1 cellular context compared by ENCODE assay signal in the genomic region with DNA sequence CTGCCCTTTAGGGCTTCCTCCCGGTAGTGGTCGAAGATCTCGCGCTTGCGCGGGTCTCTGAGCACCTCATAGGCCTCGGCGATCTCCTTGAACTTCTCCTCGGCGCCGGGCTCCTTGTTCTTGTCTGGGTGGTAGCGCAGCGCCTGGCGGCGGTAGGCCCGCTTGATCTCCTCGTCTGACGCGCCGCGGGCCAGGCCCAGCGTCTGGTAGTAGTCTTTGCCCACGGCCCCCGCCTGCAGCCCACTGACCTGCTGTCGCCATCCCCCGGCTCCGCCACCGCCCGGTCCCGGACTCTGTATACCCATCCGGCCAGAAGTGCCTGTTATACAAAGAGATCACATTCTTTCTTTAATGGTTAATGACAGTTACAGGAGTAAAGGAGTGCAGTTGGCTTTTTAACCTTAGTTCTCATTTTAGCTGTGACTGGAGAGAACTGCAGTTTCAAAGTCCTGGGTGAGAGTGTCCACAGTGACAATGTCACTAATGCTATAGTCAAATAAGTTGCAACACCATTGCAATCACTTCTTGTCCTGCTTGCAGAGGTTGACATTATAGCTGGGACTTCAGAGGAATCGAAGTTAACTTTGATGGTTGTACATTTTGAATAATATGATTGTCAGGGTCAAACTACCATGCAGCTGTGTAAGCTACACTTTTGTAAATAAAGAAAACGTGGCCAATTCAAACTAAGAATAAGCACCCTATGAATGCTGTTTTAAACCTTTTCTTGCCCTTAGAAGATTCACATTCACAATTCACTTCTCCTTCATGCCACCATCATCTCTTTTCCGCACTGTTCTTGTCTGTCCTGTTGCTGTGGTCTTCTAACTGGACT.
A peak's percentile ranks its signal among the peaks of the same experiment; 100 is the strongest.
TF ChIP-seq lines count a peak whose summit lies in the region.

No MANE protein-coding gene starts in this region.

TF ChIP-seq in HepG2, 621 proteins besides CTCF, POLR2A, EP300 and RAD21 (continued from another document):
- TF ChIP-seq HES4 (CRISPR knock-in tag; IDR thresholded peaks at IDR 0.05; ENCODE audit: borderline replicate concordance) (no peak), CHCHD3 (CRISPR knock-in tag; IDR thresholded peaks at IDR 0.05) (no peak), MIER3 (CRISPR knock-in tag; IDR thresholded peaks at IDR 0.05; ENCODE audit: borderline replicate concordance) (peak; percentile 89; the same call in 1 of the 2 replicates), CBX5 (CRISPR knock-in tag; IDR thresholded peaks at IDR 0.05; ENCODE audit: borderline replicate concordance) (no peak), ZNF382 (CRISPR knock-in tag; IDR thresholded peaks at IDR 0.05; ENCODE audit: borderline replicate concordance) (no peak), ZMAT3 (CRISPR knock-in tag; conservative IDR thresholded peaks at IDR 0.05) (no peak; the same call in 1 of the 2 replicates), FOXK2 (IDR thresholded peaks at IDR 0.05) (peak; percentile 85), NCOA5 (CRISPR knock-in tag; IDR thresholded peaks at IDR 0.05) (no peak), JARID2 (CRISPR knock-in tag; IDR thresholded peaks at IDR 0.05; ENCODE audit: insufficient replicate concordance) (no peak), ARNT2 (CRISPR knock-in tag; IDR thresholded peaks at IDR 0.05; ENCODE audit: low read depth) (0 out of 2 replicates have a peak, but pooled peaks have one; percentile 40), ZBTB1 (CRISPR knock-in tag; IDR thresholded peaks at IDR 0.05; ENCODE audit: borderline replicate concordance) (no peak), ZNF619 (CRISPR knock-in tag; IDR thresholded peaks at IDR 0.05) (no peak), RBM22 (optimal IDR thresholded peaks at IDR 0.05; ENCODE audit: low read length) (no peak), ZBTB38 (CRISPR knock-in tag; IDR thresholded peaks at IDR 0.05) (peak; percentile 88; the same call in 1 of the 2 replicates), POLR2AphosphoS5 (IDR thresholded peaks at IDR 0.05; ENCODE audit: low read depth, low read length) (no peak), ZNF567 (CRISPR knock-in tag; IDR thresholded peaks at IDR 0.05; ENCODE audit: borderline replicate concordance) (no peak), HCFC1 (IDR thresholded peaks at IDR 0.05; ENCODE audit: low read depth, low read length) (no peak), ZNF24 (IDR thresholded peaks at IDR 0.05) (0 out of 2 replicates have a peak, but pooled peaks have one; percentile 27), SPEN (CRISPR knock-in tag; IDR thresholded peaks at IDR 0.05; ENCODE audit: low read depth) (peak; percentile 60; the same call in 1 of the 2 replicates), ZNF614 (CRISPR knock-in tag; IDR thresholded peaks at IDR 0.05; ENCODE audit: borderline replicate concordance) (peak; percentile 58; the same call in 1 of the 2 replicates), ZNF136 (CRISPR knock-in tag; IDR thresholded peaks at IDR 0.05; ENCODE audit: low read depth) (no peak), PITX1 (CRISPR knock-in tag; IDR thresholded peaks at IDR 0.05) (peak; percentile 88), MIER2 (CRISPR knock-in tag; IDR thresholded peaks at IDR 0.05) (peak; percentile 65; the same call in 1 of the 2 replicates), ZNF337 (CRISPR knock-in tag; IDR thresholded peaks at IDR 0.05; ENCODE audit: borderline replicate concordance, low read depth) (no peak), TBX2 (CRISPR knock-in tag; IDR thresholded peaks at IDR 0.05; ENCODE audit: borderline replicate concordance) (peak; percentile 84; the same call in 1 of the 2 replicates), ZNF34 (CRISPR knock-in tag; IDR thresholded peaks at IDR 0.05; ENCODE audit: borderline replicate concordance) (no peak), CREB1 (IDR thresholded peaks at IDR 0.05) (no peak), CREB1 (CRISPR knock-in tag; IDR thresholded peaks at IDR 0.05) (peak; percentile 76), ZNF572 (CRISPR knock-in tag; IDR thresholded peaks at IDR 0.05) (no peak), HOXD1 (CRISPR knock-in tag; IDR thresholded peaks at IDR 0.05) (0 out of 2 replicates have a peak, but pooled peaks have one; percentile 53), RFXAP (CRISPR knock-in tag; IDR thresholded peaks at IDR 0.05; ENCODE audit: borderline replicate concordance) (no peak)
- TF ChIP-seq, protein P1, sequence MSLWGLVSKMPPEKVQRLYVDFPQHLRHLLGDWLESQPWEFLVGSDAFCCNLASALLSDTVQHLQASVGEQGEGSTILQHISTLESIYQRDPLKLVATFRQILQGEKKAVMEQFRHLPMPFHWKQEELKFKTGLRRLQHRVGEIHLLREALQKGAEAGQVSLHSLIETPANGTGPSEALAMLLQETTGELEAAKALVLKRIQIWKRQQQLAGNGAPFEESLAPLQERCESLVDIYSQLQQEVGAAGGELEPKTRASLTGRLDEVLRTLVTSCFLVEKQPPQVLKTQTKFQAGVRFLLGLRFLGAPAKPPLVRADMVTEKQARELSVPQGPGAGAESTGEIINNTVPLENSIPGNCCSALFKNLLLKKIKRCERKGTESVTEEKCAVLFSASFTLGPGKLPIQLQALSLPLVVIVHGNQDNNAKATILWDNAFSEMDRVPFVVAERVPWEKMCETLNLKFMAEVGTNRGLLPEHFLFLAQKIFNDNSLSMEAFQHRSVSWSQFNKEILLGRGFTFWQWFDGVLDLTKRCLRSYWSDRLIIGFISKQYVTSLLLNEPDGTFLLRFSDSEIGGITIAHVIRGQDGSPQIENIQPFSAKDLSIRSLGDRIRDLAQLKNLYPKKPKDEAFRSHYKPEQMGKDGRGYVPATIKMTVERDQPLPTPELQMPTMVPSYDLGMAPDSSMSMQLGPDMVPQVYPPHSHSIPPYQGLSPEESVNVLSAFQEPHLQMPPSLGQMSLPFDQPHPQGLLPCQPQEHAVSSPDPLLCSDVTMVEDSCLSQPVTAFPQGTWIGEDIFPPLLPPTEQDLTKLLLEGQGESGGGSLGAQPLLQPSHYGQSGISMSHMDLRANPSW (CRISPR knock-in tag; IDR thresholded peaks at IDR 0.05; ENCODE audit: borderline replicate concordance): no peak
- TF ChIP-seq, protein P2, sequence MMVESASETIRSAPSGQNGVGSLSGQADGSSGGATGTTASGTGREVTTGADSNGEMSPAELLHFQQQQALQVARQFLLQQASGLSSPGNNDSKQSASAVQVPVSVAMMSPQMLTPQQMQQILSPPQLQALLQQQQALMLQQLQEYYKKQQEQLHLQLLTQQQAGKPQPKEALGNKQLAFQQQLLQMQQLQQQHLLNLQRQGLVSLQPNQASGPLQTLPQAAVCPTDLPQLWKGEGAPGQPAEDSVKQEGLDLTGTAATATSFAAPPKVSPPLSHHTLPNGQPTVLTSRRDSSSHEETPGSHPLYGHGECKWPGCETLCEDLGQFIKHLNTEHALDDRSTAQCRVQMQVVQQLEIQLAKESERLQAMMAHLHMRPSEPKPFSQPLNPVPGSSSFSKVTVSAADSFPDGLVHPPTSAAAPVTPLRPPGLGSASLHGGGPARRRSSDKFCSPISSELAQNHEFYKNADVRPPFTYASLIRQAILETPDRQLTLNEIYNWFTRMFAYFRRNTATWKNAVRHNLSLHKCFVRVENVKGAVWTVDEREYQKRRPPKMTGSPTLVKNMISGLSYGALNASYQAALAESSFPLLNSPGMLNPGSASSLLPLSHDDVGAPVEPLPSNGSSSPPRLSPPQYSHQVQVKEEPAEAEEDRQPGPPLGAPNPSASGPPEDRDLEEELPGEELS (CRISPR knock-in tag; IDR thresholded peaks at IDR 0.05): peak; percentile 84
- TF ChIP-seq, protein P3, sequence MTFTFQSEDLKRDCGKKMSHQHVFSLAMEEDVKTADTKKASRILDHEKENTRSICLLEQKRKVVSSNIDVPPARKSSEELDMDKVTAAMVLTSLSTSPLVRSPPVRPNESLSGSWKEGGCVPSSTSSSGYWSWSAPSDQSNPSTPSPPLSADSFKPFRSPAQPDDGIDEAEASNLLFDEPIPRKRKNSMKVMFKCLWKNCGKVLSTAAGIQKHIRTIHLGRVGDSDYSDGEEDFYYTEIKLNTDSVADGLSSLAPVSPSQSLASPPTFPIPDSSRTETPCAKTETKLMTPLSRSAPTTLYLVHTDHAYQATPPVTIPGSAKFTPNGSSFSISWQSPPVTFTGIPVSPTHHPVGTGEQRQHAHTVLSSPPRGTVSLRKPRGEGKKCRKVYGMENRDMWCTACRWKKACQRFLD (CRISPR knock-in tag; IDR thresholded peaks at IDR 0.05; ENCODE audit: borderline replicate concordance): no peak
- TF ChIP-seq, protein P4, sequence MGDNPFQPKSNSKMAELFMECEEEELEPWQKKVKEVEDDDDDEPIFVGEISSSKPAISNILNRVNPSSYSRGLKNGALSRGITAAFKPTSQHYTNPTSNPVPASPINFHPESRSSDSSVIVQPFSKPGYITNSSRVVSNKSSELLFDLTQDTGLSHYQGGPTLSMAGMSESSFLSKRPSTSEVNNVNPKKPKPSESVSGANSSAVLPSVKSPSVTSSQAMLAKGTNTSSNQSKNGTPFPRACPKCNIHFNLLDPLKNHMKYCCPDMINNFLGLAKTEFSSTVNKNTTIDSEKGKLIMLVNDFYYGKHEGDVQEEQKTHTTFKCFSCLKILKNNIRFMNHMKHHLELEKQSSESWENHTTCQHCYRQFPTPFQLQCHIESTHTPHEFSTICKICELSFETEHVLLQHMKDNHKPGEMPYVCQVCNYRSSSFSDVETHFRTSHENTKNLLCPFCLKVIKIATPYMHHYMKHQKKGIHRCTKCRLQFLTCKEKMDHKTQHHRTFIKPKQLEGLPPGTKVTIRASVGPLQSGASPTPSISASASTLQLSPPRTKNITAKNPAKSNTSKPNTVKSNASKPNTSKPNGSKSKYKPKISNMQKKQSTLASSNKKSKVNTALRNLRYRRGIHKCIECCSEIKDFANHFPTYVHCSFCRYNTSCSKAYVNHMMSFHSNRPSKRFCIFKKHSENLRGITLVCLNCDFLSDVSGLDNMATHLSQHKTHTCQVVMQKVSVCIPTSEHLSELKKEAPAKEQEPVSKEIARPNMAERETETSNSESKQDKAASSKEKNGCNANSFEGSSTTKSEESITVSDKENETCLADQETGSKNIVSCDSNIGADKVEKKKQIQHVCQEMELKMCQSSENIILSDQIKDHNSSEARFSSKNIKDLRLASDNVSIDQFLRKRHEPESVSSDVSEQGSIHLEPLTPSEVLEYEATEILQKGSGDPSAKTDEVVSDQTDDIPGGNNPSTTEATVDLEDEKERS (CRISPR knock-in tag; IDR thresholded peaks at IDR 0.05): peak; percentile 27; the same call in 1 of the 2 replicates
- TF ChIP-seq, protein P5, sequence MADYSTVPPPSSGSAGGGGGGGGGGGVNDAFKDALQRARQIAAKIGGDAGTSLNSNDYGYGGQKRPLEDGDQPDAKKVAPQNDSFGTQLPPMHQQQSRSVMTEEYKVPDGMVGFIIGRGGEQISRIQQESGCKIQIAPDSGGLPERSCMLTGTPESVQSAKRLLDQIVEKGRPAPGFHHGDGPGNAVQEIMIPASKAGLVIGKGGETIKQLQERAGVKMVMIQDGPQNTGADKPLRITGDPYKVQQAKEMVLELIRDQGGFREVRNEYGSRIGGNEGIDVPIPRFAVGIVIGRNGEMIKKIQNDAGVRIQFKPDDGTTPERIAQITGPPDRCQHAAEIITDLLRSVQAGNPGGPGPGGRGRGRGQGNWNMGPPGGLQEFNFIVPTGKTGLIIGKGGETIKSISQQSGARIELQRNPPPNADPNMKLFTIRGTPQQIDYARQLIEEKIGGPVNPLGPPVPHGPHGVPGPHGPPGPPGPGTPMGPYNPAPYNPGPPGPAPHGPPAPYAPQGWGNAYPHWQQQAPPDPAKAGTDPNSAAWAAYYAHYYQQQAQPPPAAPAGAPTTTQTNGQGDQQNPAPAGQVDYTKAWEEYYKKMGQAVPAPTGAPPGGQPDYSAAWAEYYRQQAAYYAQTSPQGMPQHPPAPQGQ (CRISPR knock-in tag; IDR thresholded peaks at IDR 0.05; ENCODE audit: borderline replicate concordance): no peak
- TF ChIP-seq, protein P6, sequence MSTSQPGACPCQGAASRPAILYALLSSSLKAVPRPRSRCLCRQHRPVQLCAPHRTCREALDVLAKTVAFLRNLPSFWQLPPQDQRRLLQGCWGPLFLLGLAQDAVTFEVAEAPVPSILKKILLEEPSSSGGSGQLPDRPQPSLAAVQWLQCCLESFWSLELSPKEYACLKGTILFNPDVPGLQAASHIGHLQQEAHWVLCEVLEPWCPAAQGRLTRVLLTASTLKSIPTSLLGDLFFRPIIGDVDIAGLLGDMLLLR (CRISPR knock-in tag; IDR thresholded peaks at IDR 0.05): no peak
